Comparison of ENCODE assay signal across 2 cellular contexts in the genomic region with DNA sequence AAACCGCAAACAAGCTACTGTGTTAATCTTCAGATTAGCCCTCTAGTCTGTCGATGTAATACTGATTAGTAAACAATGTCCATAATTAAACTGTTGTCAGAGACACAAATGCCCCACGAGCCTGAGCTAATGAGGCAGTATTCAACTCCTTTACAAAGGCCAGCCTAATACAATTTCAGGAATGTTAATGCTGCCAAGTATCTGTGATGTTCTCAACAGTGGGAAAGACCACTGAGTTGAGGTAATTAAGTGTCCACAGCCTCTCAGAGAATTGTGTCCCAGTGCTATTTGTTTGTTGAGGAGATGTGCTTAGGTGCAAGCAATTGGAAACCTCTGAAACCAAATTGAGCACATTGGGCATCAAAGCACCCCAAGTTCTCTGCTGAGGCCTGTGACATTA.
TF ChIP-seq lines count a peak whose summit lies in the region.

No MANE protein-coding gene starts in this region.

TF ChIP-seq in GM23338, 12 proteins besides CTCF, POLR2A, EP300 and RAD21 (continued from another document):
- TF ChIP-seq, protein P1, sequence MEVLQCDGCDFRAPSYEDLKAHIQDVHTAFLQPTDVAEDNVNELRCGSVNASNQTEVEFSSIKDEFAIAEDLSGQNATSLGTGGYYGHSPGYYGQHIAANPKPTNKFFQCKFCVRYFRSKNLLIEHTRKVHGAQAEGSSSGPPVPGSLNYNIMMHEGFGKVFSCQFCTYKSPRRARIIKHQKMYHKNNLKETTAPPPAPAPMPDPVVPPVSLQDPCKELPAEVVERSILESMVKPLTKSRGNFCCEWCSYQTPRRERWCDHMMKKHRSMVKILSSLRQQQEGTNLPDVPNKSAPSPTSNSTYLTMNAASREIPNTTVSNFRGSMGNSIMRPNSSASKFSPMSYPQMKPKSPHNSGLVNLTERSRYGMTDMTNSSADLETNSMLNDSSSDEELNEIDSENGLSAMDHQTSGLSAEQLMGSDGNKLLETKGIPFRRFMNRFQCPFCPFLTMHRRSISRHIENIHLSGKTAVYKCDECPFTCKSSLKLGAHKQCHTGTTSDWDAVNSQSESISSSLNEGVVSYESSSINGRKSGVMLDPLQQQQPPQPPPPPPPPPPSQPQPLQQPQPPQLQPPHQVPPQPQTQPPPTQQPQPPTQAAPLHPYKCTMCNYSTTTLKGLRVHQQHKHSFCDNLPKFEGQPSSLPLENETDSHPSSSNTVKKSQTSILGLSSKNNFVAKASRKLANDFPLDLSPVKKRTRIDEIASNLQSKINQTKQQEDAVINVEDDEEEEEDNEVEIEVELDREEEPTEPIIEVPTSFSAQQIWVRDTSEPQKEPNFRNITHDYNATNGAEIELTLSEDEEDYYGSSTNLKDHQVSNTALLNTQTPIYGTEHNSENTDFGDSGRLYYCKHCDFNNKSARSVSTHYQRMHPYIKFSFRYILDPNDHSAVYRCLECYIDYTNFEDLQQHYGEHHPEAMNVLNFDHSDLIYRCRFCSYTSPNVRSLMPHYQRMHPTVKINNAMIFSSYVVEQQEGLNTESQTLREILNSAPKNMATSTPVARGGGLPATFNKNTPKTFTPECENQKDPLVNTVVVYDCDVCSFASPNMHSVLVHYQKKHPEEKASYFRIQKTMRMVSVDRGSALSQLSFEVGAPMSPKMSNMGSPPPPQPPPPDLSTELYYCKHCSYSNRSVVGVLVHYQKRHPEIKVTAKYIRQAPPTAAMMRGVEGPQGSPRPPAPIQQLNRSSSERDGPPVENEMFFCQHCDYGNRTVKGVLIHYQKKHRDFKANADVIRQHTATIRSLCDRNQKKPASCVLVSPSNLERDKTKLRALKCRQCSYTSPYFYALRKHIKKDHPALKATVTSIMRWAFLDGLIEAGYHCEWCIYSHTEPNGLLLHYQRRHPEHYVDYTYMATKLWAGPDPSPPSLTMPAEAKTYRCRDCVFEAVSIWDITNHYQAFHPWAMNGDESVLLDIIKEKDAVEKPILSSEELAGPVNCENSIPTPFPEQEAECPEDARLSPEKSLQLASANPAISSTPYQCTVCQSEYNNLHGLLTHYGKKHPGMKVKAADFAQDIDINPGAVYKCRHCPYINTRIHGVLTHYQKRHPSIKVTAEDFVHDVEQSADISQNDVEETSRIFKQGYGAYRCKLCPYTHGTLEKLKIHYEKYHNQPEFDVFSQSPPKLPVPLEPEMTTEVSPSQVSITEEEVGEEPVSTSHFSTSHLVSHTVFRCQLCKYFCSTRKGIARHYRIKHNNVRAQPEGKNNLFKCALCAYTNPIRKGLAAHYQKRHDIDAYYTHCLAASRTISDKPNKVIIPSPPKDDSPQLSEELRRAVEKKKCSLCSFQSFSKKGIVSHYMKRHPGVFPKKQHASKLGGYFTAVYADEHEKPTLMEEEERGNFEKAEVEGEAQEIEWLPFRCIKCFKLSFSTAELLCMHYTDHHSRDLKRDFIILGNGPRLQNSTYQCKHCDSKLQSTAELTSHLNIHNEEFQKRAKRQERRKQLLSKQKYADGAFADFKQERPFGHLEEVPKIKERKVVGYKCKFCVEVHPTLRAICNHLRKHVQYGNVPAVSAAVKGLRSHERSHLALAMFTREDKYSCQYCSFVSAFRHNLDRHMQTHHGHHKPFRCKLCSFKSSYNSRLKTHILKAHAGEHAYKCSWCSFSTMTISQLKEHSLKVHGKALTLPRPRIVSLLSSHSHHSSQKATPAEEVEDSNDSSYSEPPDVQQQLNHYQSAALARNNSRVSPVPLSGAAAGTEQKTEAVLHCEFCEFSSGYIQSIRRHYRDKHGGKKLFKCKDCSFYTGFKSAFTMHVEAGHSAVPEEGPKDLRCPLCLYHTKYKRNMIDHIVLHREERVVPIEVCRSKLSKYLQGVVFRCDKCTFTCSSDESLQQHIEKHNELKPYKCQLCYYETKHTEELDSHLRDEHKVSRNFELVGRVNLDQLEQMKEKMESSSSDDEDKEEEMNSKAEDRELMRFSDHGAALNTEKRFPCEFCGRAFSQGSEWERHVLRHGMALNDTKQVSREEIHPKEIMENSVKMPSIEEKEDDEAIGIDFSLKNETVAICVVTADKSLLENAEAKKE (CRISPR knock-in tag; IDR thresholded peaks at IDR 0.05) = no peak
- TF ChIP-seq, protein P2, sequence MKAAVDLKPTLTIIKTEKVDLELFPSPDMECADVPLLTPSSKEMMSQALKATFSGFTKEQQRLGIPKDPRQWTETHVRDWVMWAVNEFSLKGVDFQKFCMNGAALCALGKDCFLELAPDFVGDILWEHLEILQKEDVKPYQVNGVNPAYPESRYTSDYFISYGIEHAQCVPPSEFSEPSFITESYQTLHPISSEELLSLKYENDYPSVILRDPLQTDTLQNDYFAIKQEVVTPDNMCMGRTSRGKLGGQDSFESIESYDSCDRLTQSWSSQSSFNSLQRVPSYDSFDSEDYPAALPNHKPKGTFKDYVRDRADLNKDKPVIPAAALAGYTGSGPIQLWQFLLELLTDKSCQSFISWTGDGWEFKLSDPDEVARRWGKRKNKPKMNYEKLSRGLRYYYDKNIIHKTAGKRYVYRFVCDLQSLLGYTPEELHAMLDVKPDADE (IDR thresholded peaks at IDR 0.05) = no peak
- TF ChIP-seq JUNB (IDR thresholded peaks at IDR 0.05; ENCODE audit: unreplicated experiment) (no peak), ZNF331 (CRISPR knock-in tag; IDR thresholded peaks at IDR 0.05; ENCODE audit: low read depth) (no peak), STAT1 (IDR thresholded peaks at IDR 0.05; ENCODE audit: unreplicated experiment) (no peak)
- TF ChIP-seq, protein P3, sequence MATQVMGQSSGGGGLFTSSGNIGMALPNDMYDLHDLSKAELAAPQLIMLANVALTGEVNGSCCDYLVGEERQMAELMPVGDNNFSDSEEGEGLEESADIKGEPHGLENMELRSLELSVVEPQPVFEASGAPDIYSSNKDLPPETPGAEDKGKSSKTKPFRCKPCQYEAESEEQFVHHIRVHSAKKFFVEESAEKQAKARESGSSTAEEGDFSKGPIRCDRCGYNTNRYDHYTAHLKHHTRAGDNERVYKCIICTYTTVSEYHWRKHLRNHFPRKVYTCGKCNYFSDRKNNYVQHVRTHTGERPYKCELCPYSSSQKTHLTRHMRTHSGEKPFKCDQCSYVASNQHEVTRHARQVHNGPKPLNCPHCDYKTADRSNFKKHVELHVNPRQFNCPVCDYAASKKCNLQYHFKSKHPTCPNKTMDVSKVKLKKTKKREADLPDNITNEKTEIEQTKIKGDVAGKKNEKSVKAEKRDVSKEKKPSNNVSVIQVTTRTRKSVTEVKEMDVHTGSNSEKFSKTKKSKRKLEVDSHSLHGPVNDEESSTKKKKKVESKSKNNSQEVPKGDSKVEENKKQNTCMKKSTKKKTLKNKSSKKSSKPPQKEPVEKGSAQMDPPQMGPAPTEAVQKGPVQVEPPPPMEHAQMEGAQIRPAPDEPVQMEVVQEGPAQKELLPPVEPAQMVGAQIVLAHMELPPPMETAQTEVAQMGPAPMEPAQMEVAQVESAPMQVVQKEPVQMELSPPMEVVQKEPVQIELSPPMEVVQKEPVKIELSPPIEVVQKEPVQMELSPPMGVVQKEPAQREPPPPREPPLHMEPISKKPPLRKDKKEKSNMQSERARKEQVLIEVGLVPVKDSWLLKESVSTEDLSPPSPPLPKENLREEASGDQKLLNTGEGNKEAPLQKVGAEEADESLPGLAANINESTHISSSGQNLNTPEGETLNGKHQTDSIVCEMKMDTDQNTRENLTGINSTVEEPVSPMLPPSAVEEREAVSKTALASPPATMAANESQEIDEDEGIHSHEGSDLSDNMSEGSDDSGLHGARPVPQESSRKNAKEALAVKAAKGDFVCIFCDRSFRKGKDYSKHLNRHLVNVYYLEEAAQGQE (IDR thresholded peaks at IDR 0.05; ENCODE audit: unreplicated experiment) = no peak

TF ChIP-seq in WTC11, 78 proteins besides CTCF, POLR2A, EP300 and RAD21 (continued from another document):
- TF ChIP-seq RORB (CRISPR knock-in tag; IDR thresholded peaks at IDR 0.05) (no peak), ETV6 (CRISPR knock-in tag; IDR thresholded peaks at IDR 0.05) (no peak)
- TF ChIP-seq, protein P4, sequence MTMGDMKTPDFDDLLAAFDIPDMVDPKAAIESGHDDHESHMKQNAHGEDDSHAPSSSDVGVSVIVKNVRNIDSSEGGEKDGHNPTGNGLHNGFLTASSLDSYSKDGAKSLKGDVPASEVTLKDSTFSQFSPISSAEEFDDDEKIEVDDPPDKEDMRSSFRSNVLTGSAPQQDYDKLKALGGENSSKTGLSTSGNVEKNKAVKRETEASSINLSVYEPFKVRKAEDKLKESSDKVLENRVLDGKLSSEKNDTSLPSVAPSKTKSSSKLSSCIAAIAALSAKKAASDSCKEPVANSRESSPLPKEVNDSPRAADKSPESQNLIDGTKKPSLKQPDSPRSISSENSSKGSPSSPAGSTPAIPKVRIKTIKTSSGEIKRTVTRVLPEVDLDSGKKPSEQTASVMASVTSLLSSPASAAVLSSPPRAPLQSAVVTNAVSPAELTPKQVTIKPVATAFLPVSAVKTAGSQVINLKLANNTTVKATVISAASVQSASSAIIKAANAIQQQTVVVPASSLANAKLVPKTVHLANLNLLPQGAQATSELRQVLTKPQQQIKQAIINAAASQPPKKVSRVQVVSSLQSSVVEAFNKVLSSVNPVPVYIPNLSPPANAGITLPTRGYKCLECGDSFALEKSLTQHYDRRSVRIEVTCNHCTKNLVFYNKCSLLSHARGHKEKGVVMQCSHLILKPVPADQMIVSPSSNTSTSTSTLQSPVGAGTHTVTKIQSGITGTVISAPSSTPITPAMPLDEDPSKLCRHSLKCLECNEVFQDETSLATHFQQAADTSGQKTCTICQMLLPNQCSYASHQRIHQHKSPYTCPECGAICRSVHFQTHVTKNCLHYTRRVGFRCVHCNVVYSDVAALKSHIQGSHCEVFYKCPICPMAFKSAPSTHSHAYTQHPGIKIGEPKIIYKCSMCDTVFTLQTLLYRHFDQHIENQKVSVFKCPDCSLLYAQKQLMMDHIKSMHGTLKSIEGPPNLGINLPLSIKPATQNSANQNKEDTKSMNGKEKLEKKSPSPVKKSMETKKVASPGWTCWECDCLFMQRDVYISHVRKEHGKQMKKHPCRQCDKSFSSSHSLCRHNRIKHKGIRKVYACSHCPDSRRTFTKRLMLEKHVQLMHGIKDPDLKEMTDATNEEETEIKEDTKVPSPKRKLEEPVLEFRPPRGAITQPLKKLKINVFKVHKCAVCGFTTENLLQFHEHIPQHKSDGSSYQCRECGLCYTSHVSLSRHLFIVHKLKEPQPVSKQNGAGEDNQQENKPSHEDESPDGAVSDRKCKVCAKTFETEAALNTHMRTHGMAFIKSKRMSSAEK (CRISPR knock-in tag; IDR thresholded peaks at IDR 0.05; ENCODE audit: borderline replicate concordance) = no peak
- TF ChIP-seq, protein P5, sequence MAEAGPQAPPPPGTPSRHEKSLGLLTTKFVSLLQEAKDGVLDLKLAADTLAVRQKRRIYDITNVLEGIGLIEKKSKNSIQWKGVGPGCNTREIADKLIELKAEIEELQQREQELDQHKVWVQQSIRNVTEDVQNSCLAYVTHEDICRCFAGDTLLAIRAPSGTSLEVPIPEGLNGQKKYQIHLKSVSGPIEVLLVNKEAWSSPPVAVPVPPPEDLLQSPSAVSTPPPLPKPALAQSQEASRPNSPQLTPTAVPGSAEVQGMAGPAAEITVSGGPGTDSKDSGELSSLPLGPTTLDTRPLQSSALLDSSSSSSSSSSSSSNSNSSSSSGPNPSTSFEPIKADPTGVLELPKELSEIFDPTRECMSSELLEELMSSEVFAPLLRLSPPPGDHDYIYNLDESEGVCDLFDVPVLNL (CRISPR knock-in tag; IDR thresholded peaks at IDR 0.05; ENCODE audit: borderline replicate concordance, low read depth) = no peak
